ENCODE assay signal across 1 cellular context in the genomic region with DNA sequence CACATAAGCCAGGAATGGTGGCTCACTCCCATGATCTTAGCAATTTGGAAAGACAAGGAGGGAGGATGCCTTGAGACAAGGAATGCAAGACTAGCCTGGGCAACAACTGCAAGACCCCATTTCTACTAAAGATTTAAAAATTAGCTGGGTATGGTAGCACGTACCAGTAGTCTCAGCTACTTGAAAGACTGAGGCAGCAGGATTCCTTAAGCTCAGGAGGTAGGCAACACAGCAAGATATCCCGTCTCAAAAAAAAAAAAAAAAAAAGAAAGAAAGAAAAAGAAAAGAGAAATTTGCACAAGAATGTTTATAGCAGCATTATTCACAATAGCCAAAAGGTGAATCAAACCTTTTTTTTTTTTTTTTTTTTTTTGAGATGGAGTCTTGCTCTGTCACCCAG.
TF ChIP-seq lines count a peak whose summit lies in the region.

No MANE protein-coding gene starts in this region.

TF ChIP-seq in WTC11, 78 proteins besides CTCF, POLR2A, EP300 and RAD21 (continued from another document):
- TF ChIP-seq, protein P1, sequence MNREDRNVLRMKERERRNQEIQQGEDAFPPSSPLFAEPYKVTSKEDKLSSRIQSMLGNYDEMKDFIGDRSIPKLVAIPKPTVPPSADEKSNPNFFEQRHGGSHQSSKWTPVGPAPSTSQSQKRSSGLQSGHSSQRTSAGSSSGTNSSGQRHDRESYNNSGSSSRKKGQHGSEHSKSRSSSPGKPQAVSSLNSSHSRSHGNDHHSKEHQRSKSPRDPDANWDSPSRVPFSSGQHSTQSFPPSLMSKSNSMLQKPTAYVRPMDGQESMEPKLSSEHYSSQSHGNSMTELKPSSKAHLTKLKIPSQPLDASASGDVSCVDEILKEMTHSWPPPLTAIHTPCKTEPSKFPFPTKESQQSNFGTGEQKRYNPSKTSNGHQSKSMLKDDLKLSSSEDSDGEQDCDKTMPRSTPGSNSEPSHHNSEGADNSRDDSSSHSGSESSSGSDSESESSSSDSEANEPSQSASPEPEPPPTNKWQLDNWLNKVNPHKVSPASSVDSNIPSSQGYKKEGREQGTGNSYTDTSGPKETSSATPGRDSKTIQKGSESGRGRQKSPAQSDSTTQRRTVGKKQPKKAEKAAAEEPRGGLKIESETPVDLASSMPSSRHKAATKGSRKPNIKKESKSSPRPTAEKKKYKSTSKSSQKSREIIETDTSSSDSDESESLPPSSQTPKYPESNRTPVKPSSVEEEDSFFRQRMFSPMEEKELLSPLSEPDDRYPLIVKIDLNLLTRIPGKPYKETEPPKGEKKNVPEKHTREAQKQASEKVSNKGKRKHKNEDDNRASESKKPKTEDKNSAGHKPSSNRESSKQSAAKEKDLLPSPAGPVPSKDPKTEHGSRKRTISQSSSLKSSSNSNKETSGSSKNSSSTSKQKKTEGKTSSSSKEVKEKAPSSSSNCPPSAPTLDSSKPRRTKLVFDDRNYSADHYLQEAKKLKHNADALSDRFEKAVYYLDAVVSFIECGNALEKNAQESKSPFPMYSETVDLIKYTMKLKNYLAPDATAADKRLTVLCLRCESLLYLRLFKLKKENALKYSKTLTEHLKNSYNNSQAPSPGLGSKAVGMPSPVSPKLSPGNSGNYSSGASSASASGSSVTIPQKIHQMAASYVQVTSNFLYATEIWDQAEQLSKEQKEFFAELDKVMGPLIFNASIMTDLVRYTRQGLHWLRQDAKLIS (CRISPR knock-in tag; IDR thresholded peaks at IDR 0.05; ENCODE audit: borderline replicate concordance), result no peak
- TF ChIP-seq, protein P2, sequence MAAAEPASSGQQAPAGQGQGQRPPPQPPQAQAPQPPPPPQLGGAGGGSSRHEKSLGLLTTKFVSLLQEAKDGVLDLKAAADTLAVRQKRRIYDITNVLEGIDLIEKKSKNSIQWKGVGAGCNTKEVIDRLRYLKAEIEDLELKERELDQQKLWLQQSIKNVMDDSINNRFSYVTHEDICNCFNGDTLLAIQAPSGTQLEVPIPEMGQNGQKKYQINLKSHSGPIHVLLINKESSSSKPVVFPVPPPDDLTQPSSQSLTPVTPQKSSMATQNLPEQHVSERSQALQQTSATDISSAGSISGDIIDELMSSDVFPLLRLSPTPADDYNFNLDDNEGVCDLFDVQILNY (CRISPR knock-in tag; IDR thresholded peaks at IDR 0.05), result no peak
- no peak for TF ChIP-seq IRF2 (CRISPR knock-in tag; IDR thresholded peaks at IDR 0.05; ENCODE audit: borderline replicate concordance, low read depth)
- no peak for TF ChIP-seq HMGA2 (CRISPR knock-in tag; IDR thresholded peaks at IDR 0.05)
- TF ChIP-seq, protein P3, sequence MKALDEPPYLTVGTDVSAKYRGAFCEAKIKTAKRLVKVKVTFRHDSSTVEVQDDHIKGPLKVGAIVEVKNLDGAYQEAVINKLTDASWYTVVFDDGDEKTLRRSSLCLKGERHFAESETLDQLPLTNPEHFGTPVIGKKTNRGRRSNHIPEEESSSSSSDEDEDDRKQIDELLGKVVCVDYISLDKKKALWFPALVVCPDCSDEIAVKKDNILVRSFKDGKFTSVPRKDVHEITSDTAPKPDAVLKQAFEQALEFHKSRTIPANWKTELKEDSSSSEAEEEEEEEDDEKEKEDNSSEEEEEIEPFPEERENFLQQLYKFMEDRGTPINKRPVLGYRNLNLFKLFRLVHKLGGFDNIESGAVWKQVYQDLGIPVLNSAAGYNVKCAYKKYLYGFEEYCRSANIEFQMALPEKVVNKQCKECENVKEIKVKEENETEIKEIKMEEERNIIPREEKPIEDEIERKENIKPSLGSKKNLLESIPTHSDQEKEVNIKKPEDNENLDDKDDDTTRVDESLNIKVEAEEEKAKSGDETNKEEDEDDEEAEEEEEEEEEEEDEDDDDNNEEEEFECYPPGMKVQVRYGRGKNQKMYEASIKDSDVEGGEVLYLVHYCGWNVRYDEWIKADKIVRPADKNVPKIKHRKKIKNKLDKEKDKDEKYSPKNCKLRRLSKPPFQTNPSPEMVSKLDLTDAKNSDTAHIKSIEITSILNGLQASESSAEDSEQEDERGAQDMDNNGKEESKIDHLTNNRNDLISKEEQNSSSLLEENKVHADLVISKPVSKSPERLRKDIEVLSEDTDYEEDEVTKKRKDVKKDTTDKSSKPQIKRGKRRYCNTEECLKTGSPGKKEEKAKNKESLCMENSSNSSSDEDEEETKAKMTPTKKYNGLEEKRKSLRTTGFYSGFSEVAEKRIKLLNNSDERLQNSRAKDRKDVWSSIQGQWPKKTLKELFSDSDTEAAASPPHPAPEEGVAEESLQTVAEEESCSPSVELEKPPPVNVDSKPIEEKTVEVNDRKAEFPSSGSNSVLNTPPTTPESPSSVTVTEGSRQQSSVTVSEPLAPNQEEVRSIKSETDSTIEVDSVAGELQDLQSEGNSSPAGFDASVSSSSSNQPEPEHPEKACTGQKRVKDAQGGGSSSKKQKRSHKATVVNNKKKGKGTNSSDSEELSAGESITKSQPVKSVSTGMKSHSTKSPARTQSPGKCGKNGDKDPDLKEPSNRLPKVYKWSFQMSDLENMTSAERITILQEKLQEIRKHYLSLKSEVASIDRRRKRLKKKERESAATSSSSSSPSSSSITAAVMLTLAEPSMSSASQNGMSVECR (CRISPR knock-in tag; IDR thresholded peaks at IDR 0.05; ENCODE audit: borderline replicate concordance), result no peak
- TF ChIP-seq, protein P4, sequence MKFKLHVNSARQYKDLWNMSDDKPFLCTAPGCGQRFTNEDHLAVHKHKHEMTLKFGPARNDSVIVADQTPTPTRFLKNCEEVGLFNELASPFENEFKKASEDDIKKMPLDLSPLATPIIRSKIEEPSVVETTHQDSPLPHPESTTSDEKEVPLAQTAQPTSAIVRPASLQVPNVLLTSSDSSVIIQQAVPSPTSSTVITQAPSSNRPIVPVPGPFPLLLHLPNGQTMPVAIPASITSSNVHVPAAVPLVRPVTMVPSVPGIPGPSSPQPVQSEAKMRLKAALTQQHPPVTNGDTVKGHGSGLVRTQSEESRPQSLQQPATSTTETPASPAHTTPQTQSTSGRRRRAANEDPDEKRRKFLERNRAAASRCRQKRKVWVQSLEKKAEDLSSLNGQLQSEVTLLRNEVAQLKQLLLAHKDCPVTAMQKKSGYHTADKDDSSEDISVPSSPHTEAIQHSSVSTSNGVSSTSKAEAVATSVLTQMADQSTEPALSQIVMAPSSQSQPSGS (CRISPR knock-in tag; IDR thresholded peaks at IDR 0.05; ENCODE audit: borderline replicate concordance, low read depth), result no peak
- TF ChIP-seq EMX1 (CRISPR knock-in tag; IDR thresholded peaks at IDR 0.05), result no peak
- no peak for TF ChIP-seq JAZF1 (CRISPR knock-in tag; IDR thresholded peaks at IDR 0.05)
- no peak for TF ChIP-seq NFATC4 (CRISPR knock-in tag; IDR thresholded peaks at IDR 0.05)
- TF ChIP-seq OVOL2 (CRISPR knock-in tag; IDR thresholded peaks at IDR 0.05; ENCODE audit: borderline replicate concordance), result no peak
- no peak for TF ChIP-seq RELA (CRISPR knock-in tag; IDR thresholded peaks at IDR 0.05; ENCODE audit: borderline replicate concordance)
- TF ChIP-seq ATF1 (CRISPR knock-in tag; IDR thresholded peaks at IDR 0.05), result no peak
